29 cellular contexts compared by ENCODE assay signal in genomic region chr11:125207866-125208425, GRCh38. TPM values are rescaled to one million over a fixed set of nuclear protein-coding genes. Genes with fewer than 3 reads are reported as not detected.
DNase-seq lines count a peak whose midpoint lies in the region; ATAC-seq and TF ChIP-seq lines count a peak whose summit lies in the region.
"Had no signal": no experiment of that assay in that cellular context is flagged by ENCODE, and none has a peak within 500 bp of the region (broad histone marks: within the 10 kb centered on the region; RNA-seq: fewer than 3 reads in every experiment).

No MANE protein-coding gene starts in this region.

- in situ Hi-C loops in astrocyte of the spinal cord (cut with HindIII; ENCODE audit: low sequenced_read_pairs): no loop called here

- H3K36me3 ChIP-seq in mucosa of descending colon (ENCODE audit: low read depth): no peaks in the 10 kb centered on the region
- H3K36me3 ChIP-seq: BLaER1, esophagus squamous epithelium, left ventricle myocardium inferior, right atrium auricular region, SJSA1, uterus had no signal

- H3K9me3 ChIP-seq in mucosa of descending colon: no peaks in the 10 kb centered on the region
- H3K9me3 ChIP-seq: BLaER1, esophagus squamous epithelium, left ventricle myocardium inferior, right atrium auricular region, SJSA1, uterus had no signal

- peak; percentile 73 for DNase-seq in LHCN-M2 (ENCODE audit: low read depth)
- DNase-seq in astrocyte of the spinal cord (ENCODE audit: low read depth, low spot score): peak; percentile 13
- DNase-seq in fibroblast of pulmonary artery (ENCODE audit: low read depth): peak; percentile 40
- DNase-seq in skeletal muscle cell (ENCODE audit: low read depth): peak; percentile 68
- DNase-seq in mucosa of descending colon: no peak
- no peak for DNase-seq in DMS114 treated with DMSO at 0.1 percent for 48 hours (lab: John Stamatoyannopoulos, UW; ENCODE audit: unreplicated experiment)
- DNase-seq: activated CD4-positive, alpha-beta T cell treated with anti-CD3 and anti-CD28 coated beads, Interleukin-2, amount 10 ng/mL, durations not matched to agents 24 days and 14 days; activated CD8-positive, alpha-beta memory T cell treated with anti-CD3 and anti-CD28 coated beads for 24 hours; activated effector memory CD4-positive, alpha-beta T cell treated with anti-CD3 and anti-CD28 coated beads, Interleukin-2, amount 50 U/mL, for 16 hours; activated naive CD8-positive, alpha-beta T cell treated with anti-CD3 and anti-CD28 coated beads for 36 hours; activated T-cell treated with anti-CD3 and anti-CD28 coated beads for 4 hours; cerebellar nuclear complex; dorsolateral prefrontal cortex; esophagus squamous epithelium; H9; left ventricle myocardium inferior; mesendoderm; NCI-H2107; NCI-H82; stimulated activated CD8-positive, alpha-beta memory T cell treated with anti-CD3 and anti-CD28 coated beads, Interleukin-4, amount 100 ng/mL, for 48 hours; stimulated activated naive CD8-positive, alpha-beta T cell treated with anti-CD3 and anti-CD28 coated beads, Interleukin-15, amount 100 ng/mL, for 72 hours; T-helper 9 cell; uterus had no signal

- H3K4me3 ChIP-seq in astrocyte of the spinal cord (ENCODE audit: low read depth, low read length): no peak overlapping the region
- H3K4me3 ChIP-seq in fibroblast of pulmonary artery (replicated peaks; ENCODE audit: low read depth, low read length): no peak overlapping the region
- no peak overlapping the region for H3K4me3 ChIP-seq in skeletal muscle cell (ENCODE audit: low read depth, low read length)
- no peak overlapping the region for H3K4me3 ChIP-seq in mucosa of descending colon
- H3K4me3 ChIP-seq: BLaER1, dorsolateral prefrontal cortex, esophagus squamous epithelium, GM12878, left ventricle myocardium inferior, right atrium auricular region, SJSA1, uterus had no signal

- no peaks in the 10 kb centered on the region for H3K4me1 ChIP-seq in mucosa of descending colon (ENCODE audit: low read depth)
- H3K4me1 ChIP-seq: parathyroid adenoma, SJSA1, uterus had no signal

- TF ChIP-seq CTCF in astrocyte of the spinal cord (IDR thresholded peaks at IDR 0.05; ENCODE audit: low read depth, low read length) (no peak), fibroblast of pulmonary artery (IDR thresholded peaks at IDR 0.05; ENCODE audit: low read length, missing control alignments) (no peak), mucosa of descending colon (IDR thresholded peaks at IDR 0.05) (no peak)

- ATAC-seq in GM19452 (IDR thresholded peaks at IDR 0.05; ENCODE audit: unreplicated experiment): no peak
- ATAC-seq in mucosa of descending colon: no peak
- ATAC-seq: GM12878; stimulated activated naive CD8-positive, alpha-beta T cell treated with anti-CD3 and anti-CD28 coated beads, Interleukin-15, amount 100 ng/mL, for 72 hours had no signal

- intact Hi-C loops in mucosa of descending colon (cut with DNase I, micrococcal nuclease): no loop called here

RNA-seq across cellular contexts. Expression of gene PKNOX2, which starts 43.4 kb away (rescaled TPM):
- total RNA-seq in LHCN-M2 (2014; rRNA removed) (14.6 and 15.6 TPM in 2 replicates), mucosa of descending colon (1 to 10 TPM; 1.5 to 4.0 (median 1.9) TPM)
- polyA plus RNA-seq in LHCN-M2 (2012): 18.2 TPM
- total RNA-seq: activated CD4-positive, alpha-beta T cell treated with anti-CD3 and anti-CD28 coated beads, Interleukin-2, amount 10 ng/mL, durations not matched to agents 24 days and 14 days; activated naive CD8-positive, alpha-beta T cell treated with anti-CD3 and anti-CD28 coated beads for 36 hours; GM12878; SJSA1 had no signal
- polyA plus RNA-seq: GM12878 had no signal

Comparison
In these comparisons a context has a peak if more than half of its experiments do, and no peak if none do; other contexts are left out.
1. DNase-seq: peak in LHCN-M2 (single experiment), astrocyte of the spinal cord (single experiment), fibroblast of pulmonary artery (single experiment) and skeletal muscle cell (single experiment); none in mucosa of descending colon (0 of 3) and DMS114 treated with DMSO at 0.1 percent for 48 hours (single experiment).